ENCODE assay signal across 1 cellular context in the genomic region with DNA sequence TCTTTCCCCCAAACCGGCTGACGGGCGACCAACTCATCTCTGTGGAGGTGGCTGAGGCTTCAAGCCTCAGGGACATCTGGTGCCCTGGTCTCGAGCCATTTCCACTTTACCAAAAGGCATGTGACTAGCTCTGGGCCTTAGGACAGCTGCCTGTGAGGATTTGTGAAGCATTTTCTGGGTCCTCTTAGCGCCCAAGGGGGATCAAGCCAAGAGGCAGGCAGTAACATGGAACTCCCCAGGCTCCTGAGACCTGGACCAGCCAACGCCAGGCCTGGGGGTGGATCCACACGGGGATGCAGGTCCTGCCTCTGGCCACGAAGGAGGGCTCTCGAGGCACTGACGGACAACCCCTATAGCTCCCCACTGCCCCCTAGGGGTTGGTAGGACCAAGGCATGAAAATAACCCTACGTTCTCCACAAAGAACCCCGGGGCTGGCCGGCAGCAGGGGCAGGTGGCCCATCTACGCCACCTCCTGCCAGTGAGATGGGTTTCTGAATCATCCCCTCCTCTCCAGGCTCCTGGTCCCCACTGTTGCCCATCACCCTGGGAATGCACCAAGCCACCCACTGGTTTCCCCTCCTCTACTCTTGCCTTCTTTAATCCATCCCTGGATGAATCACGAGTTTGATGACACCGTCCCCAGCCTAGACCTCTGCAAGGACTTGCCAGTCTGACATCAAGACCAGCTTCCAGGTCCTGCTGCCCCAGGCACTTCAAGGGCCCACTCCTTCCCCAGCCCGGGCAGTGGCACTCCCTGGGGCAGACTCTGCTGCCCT.
TF ChIP-seq lines count a peak whose summit lies in the region.

No MANE protein-coding gene starts in this region.

TF ChIP-seq in HEK293, 187 proteins besides CTCF, POLR2A, EP300 and RAD21 (continued from another document):
- TF ChIP-seq, protein P1, sequence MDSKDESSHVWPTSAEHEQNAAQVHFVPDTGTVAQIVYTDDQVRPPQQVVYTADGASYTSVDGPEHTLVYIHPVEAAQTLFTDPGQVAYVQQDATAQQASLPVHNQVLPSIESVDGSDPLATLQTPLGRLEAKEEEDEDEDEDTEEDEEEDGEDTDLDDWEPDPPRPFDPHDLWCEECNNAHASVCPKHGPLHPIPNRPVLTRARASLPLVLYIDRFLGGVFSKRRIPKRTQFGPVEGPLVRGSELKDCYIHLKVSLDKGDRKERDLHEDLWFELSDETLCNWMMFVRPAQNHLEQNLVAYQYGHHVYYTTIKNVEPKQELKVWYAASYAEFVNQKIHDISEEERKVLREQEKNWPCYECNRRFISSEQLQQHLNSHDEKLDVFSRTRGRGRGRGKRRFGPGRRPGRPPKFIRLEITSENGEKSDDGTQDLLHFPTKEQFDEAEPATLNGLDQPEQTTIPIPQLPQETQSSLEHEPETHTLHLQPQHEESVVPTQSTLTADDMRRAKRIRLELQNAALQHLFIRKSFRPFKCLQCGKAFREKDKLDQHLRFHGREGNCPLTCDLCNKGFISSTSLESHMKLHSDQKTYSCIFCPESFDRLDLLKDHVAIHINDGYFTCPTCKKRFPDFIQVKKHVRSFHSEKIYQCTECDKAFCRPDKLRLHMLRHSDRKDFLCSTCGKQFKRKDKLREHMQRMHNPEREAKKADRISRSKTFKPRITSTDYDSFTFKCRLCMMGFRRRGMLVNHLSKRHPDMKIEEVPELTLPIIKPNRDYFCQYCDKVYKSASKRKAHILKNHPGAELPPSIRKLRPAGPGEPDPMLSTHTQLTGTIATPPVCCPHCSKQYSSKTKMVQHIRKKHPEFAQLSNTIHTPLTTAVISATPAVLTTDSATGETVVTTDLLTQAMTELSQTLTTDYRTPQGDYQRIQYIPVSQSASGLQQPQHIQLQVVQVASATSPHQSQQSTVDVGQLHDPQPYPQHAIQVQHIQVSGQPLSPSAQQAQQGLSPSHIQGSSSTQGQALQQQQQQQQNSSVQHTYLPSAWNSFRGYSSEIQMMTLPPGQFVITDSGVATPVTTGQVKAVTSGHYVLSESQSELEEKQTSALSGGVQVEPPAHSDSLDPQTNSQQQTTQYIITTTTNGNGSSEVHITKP (tag by site-specific recombination; IDR thresholded peaks at IDR 0.05): 0 out of 2 replicates have a peak, but pooled peaks have one; percentile 41
- peak; percentile 28; the same call in 1 of the 2 replicates for TF ChIP-seq SP2 (tag by site-specific recombination; IDR thresholded peaks at IDR 0.05)
